13 cellular contexts compared by ENCODE assay signal in the genomic region with DNA sequence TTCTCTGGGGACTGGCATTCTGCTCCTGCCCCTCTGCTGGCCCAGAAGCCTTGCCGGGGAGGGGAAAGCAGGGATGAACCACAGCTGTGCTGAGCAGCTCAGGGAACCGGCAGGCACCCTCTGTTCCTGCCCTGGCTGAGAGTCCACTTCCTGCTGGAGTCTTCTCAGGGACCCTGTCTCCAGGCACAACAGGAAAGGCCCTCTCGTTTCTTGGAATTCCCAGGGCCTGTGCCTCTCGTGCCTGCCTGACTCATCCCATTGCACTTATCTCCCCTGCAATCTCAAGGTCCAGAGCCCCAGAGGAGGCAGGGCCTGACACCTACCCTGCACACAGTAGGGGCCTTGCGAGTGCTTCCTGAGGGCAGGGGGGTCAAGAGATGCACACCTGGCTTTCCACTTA. TPM values are rescaled to one million over a fixed set of nuclear protein-coding genes. Genes with fewer than 3 reads are reported as not detected.
DNase-seq lines count a peak whose midpoint lies in the region; ATAC-seq, FAIRE-seq and TF ChIP-seq lines count a peak whose summit lies in the region.
"Had no signal": no experiment of that assay in that cellular context is flagged by ENCODE, and none has a peak within 500 bp of the region (broad histone marks: within the 10 kb centered on the region; RNA-seq: fewer than 3 reads in every experiment).

No MANE protein-coding gene starts in this region.

- CTCF ChIA-PET in K562 (lab: Yijun Ruan, JAX; ENCODE audit: low intra/inter-chr PET ratio), result no interaction called here

- H3K9ac ChIP-seq in HUES6 (ENCODE audit: low read length), result peak overlapping the region; percentile 25
- peak overlapping the region in 1 of 2 experiments; percentile 77; a peak in 1 of 4 replicates for H3K9ac ChIP-seq in K562 (ENCODE audit: insufficient read depth in 1 of 2, low read depth in 2 of 2, low read length in 2 of 2)

- peak; percentile 66 for DNase-seq in AG08395 (ENCODE audit: low spot score)
- peak; percentile 33 to 54 (median 43) for DNase-seq in K562 (ENCODE audit: extremely low read depth in 1 of 4, low spot score in 3 of 4)
- peak; percentile 94 for DNase-seq in kidney tubule cell (ENCODE audit: low spot score)
- no peak for DNase-seq in activated naive CD4-positive, alpha-beta T cell (lab: John Stamatoyannopoulos, UW)
- DNase-seq in NCI-H2171 (lab: John Stamatoyannopoulos, UW), result no peak
- no peak for DNase-seq in GM19240 (ENCODE audit: insufficient read length, low spot score)
- DNase-seq in putamen (ENCODE audit: low spot score), result no peak
- DNase-seq: CD4-positive, CD25-positive, alpha-beta regulatory T cell; NCI-H1436 treated with DMSO at 0.1 percent for 48 hours; RPMI8226 had no signal

- H3K79me2 ChIP-seq in K562 (ENCODE audit: control insufficient read depth, insufficient read depth, low read length), result no peaks in the 10 kb centered on the region

- no peaks in the 10 kb centered on the region for H3K9me3 ChIP-seq in HUES6 (ENCODE audit: control insufficient read depth, insufficient read depth, low read depth, low read length)
- no peaks in the 10 kb centered on the region for H3K9me3 ChIP-seq in K562 (replicated peaks; ENCODE audit: control insufficient read depth, insufficient read depth, low read depth, low read length)

- H3K4me2 ChIP-seq in K562 (ENCODE audit: insufficient read depth, low read length), result no peak overlapping the region

- no peak for FAIRE-seq in K562 (lab: Jason Lieb, UNC)

- H4K20me1 ChIP-seq in K562 (replicated peaks; ENCODE audit: control insufficient read depth, insufficient read depth, low read length), result peaks cover 6% of the 10 kb centered on the region; the same call in 1 of the 2 replicates

- intact Hi-C loops in K562 (cut with micrococcal nuclease), result no loop called here

- H3K4me3 ChIP-seq in HUES6 (ENCODE audit: low read depth, low read length) (no peak overlapping the region), K562 (no peak overlapping the region)
- H3K4me3 ChIP-seq: coronary artery had no signal

- 0 out of 2 replicates have a peak, but pooled peaks have one; percentile 13 for TF ChIP-seq EP300 in K562 (IDR thresholded peaks at IDR 0.05; ENCODE audit: low read length)

- POLR2A ChIA-PET in K562 (lab: Yijun Ruan, JAX), result no interaction called here

- no peak for TF ChIP-seq CTCF in K562 (IDR thresholded peaks at IDR 0.05 in 2 of 3, conservative IDR thresholded peaks at IDR 0.05 in 1 of 3; ENCODE audit: insufficient read depth in 2 of 3, low read depth in 1 of 3, low read length in 3 of 3)

- H3K27ac ChIP-seq in HUES6 (ENCODE audit: low read depth, low read length) (no peak overlapping the region), K562 (ENCODE audit: extremely low read depth, low read depth, low read length) (no peak overlapping the region)
- H3K27ac ChIP-seq: coronary artery had no signal

- no peaks in the 10 kb centered on the region for H3K36me3 ChIP-seq in HUES6 (ENCODE audit: control insufficient read depth, insufficient read depth, low read length)
- no peaks in the 10 kb centered on the region for H3K36me3 ChIP-seq in K562 (ENCODE audit: control insufficient read depth, insufficient read depth, low read length)

- H3K4me1 ChIP-seq in HUES6 (ENCODE audit: control insufficient read depth, insufficient read depth, low read length), result peaks cover 58% of the 10 kb centered on the region
- H3K4me1 ChIP-seq in K562 (replicated peaks in 1 of 2; ENCODE audit: control insufficient read depth in 2 of 2, insufficient read depth in 2 of 2, low read length in 2 of 2), result peaks cover 6 to 19% of the 10 kb centered on the region in 2 experiments; a peak in 4 of 5 replicates

- in situ Hi-C loops in K562 (cut with MboI), result no loop called here

- WGBS in K562 (ENCODE audit: insufficient coverage, low coverage, missing lambda C conversion rate), result 1% methylated on average over 5 of the region's 5 CpGs

- TF ChIP-seq RAD21 in K562 (CRISPR knock-in tag; conservative IDR thresholded peaks at IDR 0.05 in 1 of 2, IDR thresholded peaks at IDR 0.05 in 1 of 2), result no peak

- no peak for TF ChIP-seq POLR2A in K562 (conservative IDR thresholded peaks at IDR 0.05)

- H3K27me3 ChIP-seq in HUES6 (ENCODE audit: control insufficient read depth, insufficient read depth, low read length) (peaks cover 4% of the 10 kb centered on the region; the same call in 1 of the 2 replicates), K562 (ENCODE audit: control insufficient read depth in 2 of 2, insufficient read depth in 2 of 2, low read length in 2 of 2) (peaks cover 6 to 73% of the 10 kb centered on the region in 2 experiments; a peak in 3 of 5 replicates)

- H2AFZ ChIP-seq in K562 (ENCODE audit: low read depth, low read length), result no peak overlapping the region

- no peaks in the 10 kb centered on the region for H3K9me1 ChIP-seq in K562 (ENCODE audit: control insufficient read depth, insufficient read depth, low read length)

- no peak; the same call in 2 of the 3 replicates for ATAC-seq in K562

- no TSS peak for BruUV-seq in K562 (replicated peaks; lab: Mats Ljungman, UMichigan)

TF ChIP-seq in K562, 482 proteins besides CTCF, POLR2A, EP300 and RAD21 (continues in another document):
- no peak for TF ChIP-seq ZNF146 (CRISPR knock-in tag; IDR thresholded peaks at IDR 0.05; ENCODE audit: unreplicated experiment)
- TF ChIP-seq ZNF23 (CRISPR knock-in tag; IDR thresholded peaks at IDR 0.05), result no peak
- peak; percentile 78 for TF ChIP-seq GATA2 (CRISPR knock-in tag; IDR thresholded peaks at IDR 0.05)
- no peak for TF ChIP-seq SP2 (IDR thresholded peaks at IDR 0.05; ENCODE audit: extremely low read depth, low read depth, low read length, poor library complexity, severe bottlenecking)
- TF ChIP-seq TRIM24 (IDR thresholded peaks at IDR 0.05), result 0 out of 4 replicates have a peak, but pooled peaks of 1 of the 2 experiments have one; percentile 10
- TF ChIP-seq, protein P1, sequence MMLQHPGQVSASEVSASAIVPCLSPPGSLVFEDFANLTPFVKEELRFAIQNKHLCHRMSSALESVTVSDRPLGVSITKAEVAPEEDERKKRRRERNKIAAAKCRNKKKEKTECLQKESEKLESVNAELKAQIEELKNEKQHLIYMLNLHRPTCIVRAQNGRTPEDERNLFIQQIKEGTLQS (IDR thresholded peaks at IDR 0.05), result peak; percentile 78
- TF ChIP-seq, protein P1 (CRISPR knock-in tag; conservative IDR thresholded peaks at IDR 0.05), result no peak
- TF ChIP-seq GABPA (tag; conservative IDR thresholded peaks at IDR 0.05; ENCODE audit: low read depth), result peak; percentile 64
- TF ChIP-seq, protein P2, sequence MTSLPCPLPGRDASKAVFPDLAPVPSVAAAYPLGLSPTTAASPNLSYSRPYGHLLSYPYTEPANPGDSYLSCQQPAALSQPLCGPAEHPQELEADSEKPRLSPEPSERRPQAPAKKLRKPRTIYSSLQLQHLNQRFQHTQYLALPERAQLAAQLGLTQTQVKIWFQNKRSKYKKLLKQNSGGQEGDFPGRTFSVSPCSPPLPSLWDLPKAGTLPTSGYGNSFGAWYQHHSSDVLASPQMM (CRISPR knock-in tag; IDR thresholded peaks at IDR 0.05), result no peak
- TF ChIP-seq ATF7 (IDR thresholded peaks at IDR 0.05), result peak; percentile 43; the same call in 1 of the 2 replicates
- TF ChIP-seq, protein P3, sequence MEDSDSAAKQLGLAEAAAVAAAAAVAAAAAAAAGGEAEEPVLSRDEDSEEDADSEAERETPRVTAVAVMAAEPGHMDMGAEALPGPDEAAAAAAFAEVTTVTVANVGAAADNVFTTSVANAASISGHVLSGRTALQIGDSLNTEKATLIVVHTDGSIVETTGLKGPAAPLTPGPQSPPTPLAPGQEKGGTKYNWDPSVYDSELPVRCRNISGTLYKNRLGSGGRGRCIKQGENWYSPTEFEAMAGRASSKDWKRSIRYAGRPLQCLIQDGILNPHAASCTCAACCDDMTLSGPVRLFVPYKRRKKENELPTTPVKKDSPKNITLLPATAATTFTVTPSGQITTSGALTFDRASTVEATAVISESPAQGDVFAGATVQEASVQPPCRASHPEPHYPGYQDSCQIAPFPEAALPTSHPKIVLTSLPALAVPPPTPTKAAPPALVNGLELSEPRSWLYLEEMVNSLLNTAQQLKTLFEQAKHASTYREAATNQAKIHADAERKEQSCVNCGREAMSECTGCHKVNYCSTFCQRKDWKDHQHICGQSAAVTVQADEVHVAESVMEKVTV (CRISPR knock-in tag; IDR thresholded peaks at IDR 0.05), result no peak

RNA-seq across cellular contexts. Expression of a gene that starts 1.1 kb away (rescaled TPM):
- total RNA-seq in K562 (2011; cell fraction: chromatin; rRNA removed; ENCODE audit: low replicate concordance), result not detected in 2 replicates
- total RNA-seq in K562 (2011; cell fraction: nucleolus; rRNA removed), result not detected in 2 replicates
- total RNA-seq in K562 (2011; cell fraction: nucleoplasm; rRNA removed), result not detected in 2 replicates
- not detected in 2 replicates for total RNA-seq in K562 (2014; rRNA removed)
- not detected in 2 replicates for total RNA-seq in K562 (2014; rRNA removed; fragmentation: Illumina TruSeq; extraction: Trizol)
- not detected in 2 replicates for total RNA-seq in K562 (2015; rRNA removed; fragmentation: Illumina TruSeq; extraction: Trizol)
- not detected in 2 replicates for total RNA-seq in K562 (2021)
- not detected in 2 replicates for polyA plus RNA-seq in K562 (2011; rRNA removed)
- polyA plus RNA-seq in K562 (2011; cell fraction: cytosol; rRNA removed), result not detected in 2 replicates
- polyA plus RNA-seq in K562 (2011; cell fraction: nucleus; rRNA removed), result not detected in 2 replicates
- polyA plus RNA-seq in K562 (2012), result not detected in 2 replicates
- not detected in 2 replicates for polyA plus RNA-seq in K562 (2014; fragmentation: Illumina TruSeq; extraction: Trizol)
- not detected for polyA plus RNA-seq in K562 (2014; fragmentation: Nextera tagmentation; extraction: Ambion mirVana)
- polyA plus RNA-seq in K562 (2014; rRNA removed), result not detected in 2 replicates
- not detected in 2 replicates for polyA minus RNA-seq in K562 (2011; rRNA and poly(A)+ RNA removed)
- not detected in 2 replicates for polyA minus RNA-seq in K562 (2011; cell fraction: cytosol; rRNA and poly(A)+ RNA removed)
- not detected in 2 replicates for polyA minus RNA-seq in K562 (2011; cell fraction: nucleus; rRNA and poly(A)+ RNA removed)
- total RNA-seq: activated T-helper 1 cell treated with anti-CD3 and anti-CD28 coated beads, Interleukin-12 subunit alpha, Interleukin-12 subunit beta, Interleukin-2, Interleukin-4 antibody, amounts not matched to agents 30 ng/mL and 10 ng/mL and 1 ng/mL, durations not matched to agents 14 hours and 24 hours and 36 hours had no signal
- polyA plus RNA-seq: CD4-positive, CD25-positive, alpha-beta regulatory T cell had no signal

Comparison
In these comparisons a context has a peak if more than half of its experiments do, and no peak if none do; other contexts are left out.
1. DNase-seq: peak in AG08395 (single experiment), K562 (4 of 4) and kidney tubule cell (single experiment); none in activated naive CD4-positive, alpha-beta T cell (0 of 4), NCI-H2171 (single experiment), GM19240 (single experiment) and putamen (single experiment).